8 cellular contexts compared by ENCODE assay signal in the genomic region with DNA sequence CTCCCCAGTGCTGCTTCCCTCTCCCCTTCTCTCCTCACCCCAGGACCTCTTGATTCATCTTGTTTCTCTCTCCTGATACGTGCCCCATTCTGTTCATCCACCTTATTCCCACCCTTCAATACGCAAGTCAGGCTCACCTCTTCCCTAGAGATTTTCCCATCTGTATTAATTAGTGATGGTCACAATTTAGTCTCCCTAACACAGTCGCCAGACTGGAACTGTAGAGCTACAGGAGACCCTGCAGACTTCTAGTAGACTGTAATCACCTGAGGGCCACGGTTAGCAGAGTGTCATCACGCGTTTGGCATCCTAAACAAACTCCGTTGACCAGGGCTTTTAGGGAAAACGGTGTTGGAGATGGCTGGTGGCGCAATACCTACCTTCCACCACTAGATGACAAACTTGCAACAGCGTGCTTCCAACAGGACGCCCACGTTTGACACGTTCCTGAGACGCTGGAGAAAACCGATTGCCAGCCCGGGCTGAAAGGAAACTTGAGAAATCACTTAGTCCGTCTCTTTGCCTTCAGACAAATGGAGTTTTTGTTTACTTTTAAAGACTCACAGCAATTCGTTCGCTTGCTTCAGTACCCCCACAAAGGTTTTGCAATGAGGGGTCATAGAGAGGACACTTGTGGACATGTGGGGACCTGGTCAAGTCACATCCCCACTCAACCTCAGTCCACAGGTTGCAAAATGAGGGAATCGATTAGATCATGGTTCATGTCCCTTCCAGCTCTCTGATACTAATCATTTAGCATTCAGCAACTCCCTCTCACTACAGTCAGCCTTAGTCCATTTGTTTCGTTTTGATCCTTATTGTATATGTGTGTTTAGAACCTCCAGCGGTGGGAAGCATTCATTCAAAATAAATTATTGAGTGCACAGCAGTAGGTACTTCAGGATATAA. TPM values are rescaled to one million over a fixed set of nuclear protein-coding genes. Genes with fewer than 3 reads are reported as not detected.
A peak's percentile ranks its signal among the peaks of the same experiment; 100 is the strongest.
DNase-seq lines count a peak whose midpoint lies in the region; ATAC-seq and TF ChIP-seq lines count a peak whose summit lies in the region.

No MANE protein-coding gene starts in this region.

- H3K4me3 ChIP-seq in WERI-Rb-1 (ENCODE audit: low read depth, low read length): peak overlapping the region; percentile 36
- H3K4me3 ChIP-seq in mammary epithelial cell (replicated peaks in 1 of 3; ENCODE audit: insufficient read depth in 1 of 3, low read depth in 2 of 3, low read length in 3 of 3): peak overlapping the region; percentile 2 to 19 (median 13)
- H3K4me3 ChIP-seq in spleen: peak overlapping the region in 2 of 8 donors; percentile 22 to 55

- H3K27ac ChIP-seq in WERI-Rb-1 (no peak overlapping the region), mammary epithelial cell (ENCODE audit: insufficient read depth, low read depth, low read length) (no peak overlapping the region), spleen (no peak overlapping the region)

- in situ Hi-C loops in mammary epithelial cell (cut with MboI; ENCODE audit: low sequenced_read_pairs in 2 of 2): loop anchor here (5.0 to 25.0 kb wide), 2 partner anchors 88 to 383 kb away; no protein-coding TSS in a partner anchor

- H3K9me3 ChIP-seq in WERI-Rb-1 (ENCODE audit: severe bottlenecking) (no peaks in the 10 kb centered on the region), mammary epithelial cell (replicated peaks; ENCODE audit: insufficient read depth, low read length) (no peaks in the 10 kb centered on the region), spleen (no peaks in the 10 kb centered on the region)

- intact Hi-C loops in mammary epithelial cell (cut with micrococcal nuclease): loop anchor here (1.0 to 5.0 kb wide), 4 partner anchors 23 to 388 kb away; a partner anchor contains a TSS
- intact Hi-C loops in spleen (cut with DNase I; ENCODE audit: low total_unique reads): loop anchor here (5.0 to 10.0 kb wide), 2 partner anchors 88 to 385 kb away; no protein-coding TSS in a partner anchor

- H3K79me2 ChIP-seq in mammary epithelial cell (ENCODE audit: insufficient read depth, low read length): no peaks in the 10 kb centered on the region

- CTCF ChIA-PET in mammary epithelial cell (lab: Charles Lee; ENCODE audit: low non-redundant PET): interaction anchor here (1.0 kb wide), 1 partner anchor 86 kb away, joined by 6 read pairs; no protein-coding TSS in a partner anchor

- peak overlapping the region; percentile 31 to 68 (median 51) for H3K4me3 Mint-ChIP-seq in immature natural killer cell

- H4K20me1 ChIP-seq in mammary epithelial cell (ENCODE audit: insufficient read depth, low read length): no peaks in the 10 kb centered on the region

- peak overlapping the region; percentile 81 for H2AFZ ChIP-seq in mammary epithelial cell (ENCODE audit: low read depth, low read length)

- peak in 1 of 3 donors; percentile 1 for TF ChIP-seq POLR2A in spleen (IDR thresholded peaks at IDR 0.05)

- dilution Hi-C loops in mammary epithelial cell (cut with HindIII; ENCODE audit: low sequenced_read_pairs): loop anchor here (10.0 kb wide), 1 partner anchor 85 kb away; no protein-coding TSS in a partner anchor

- H3K36me3 ChIP-seq in WERI-Rb-1 (no peaks in the 10 kb centered on the region), mammary epithelial cell (ENCODE audit: insufficient read depth, low read length) (no peaks in the 10 kb centered on the region), spleen (no peaks in the 10 kb centered on the region)

- peaks cover 7 to 10% of the 10 kb centered on the region in 2 donors for H3K4me1 Mint-ChIP-seq in immature natural killer cell

- peaks cover 0 to 7% (median 4%) of the 10 kb centered on the region in 3 donors for H3K27me3 Mint-ChIP-seq in immature natural killer cell (ENCODE audit: low read depth in 3 of 3)

- H3K4me2 ChIP-seq in mammary epithelial cell (ENCODE audit: insufficient read depth, low read depth, low read length): peak overlapping the region; percentile 66

- DNase-seq in DMS79 treated with DMSO at 0.1 percent for 48 hours (lab: John Stamatoyannopoulos, UW) (peak; percentile 91), NCI-H2227 treated with DMSO at 0.1 percent for 48 hours (lab: John Stamatoyannopoulos, UW) (peak; percentile 81), WERI-Rb-1 (peak; percentile 86), mammary epithelial cell (peak; percentile 89), immature natural killer cell (peak; percentile 51 to 63 (median 59)), spleen (peak; percentile 86)

- peak; percentile 68 for ATAC-seq in HG03039 (IDR thresholded peaks at IDR 0.05; ENCODE audit: unreplicated experiment)
- ATAC-seq in GM18861 (IDR thresholded peaks at IDR 0.05; ENCODE audit: unreplicated experiment): no peak

- no peak overlapping the region for H3K9ac ChIP-seq in mammary epithelial cell (ENCODE audit: insufficient read depth, low read length)

- H3K9me3 Mint-ChIP-seq in immature natural killer cell: no peaks in the 10 kb centered on the region

- TF ChIP-seq CTCF in WERI-Rb-1 (IDR thresholded peaks at IDR 0.05; ENCODE audit: low read depth, low read length) (peak; percentile 100), mammary epithelial cell (conservative IDR thresholded peaks at IDR 0.05 in 1 of 2, IDR thresholded peaks at IDR 0.05 in 1 of 2; ENCODE audit: extremely low read depth in 1 of 2, insufficient read depth in 1 of 2, low read depth in 1 of 2, low read length in 2 of 2) (peak; percentile 100), spleen (IDR thresholded peaks at IDR 0.05 in 8 of 11, conservative IDR thresholded peaks at IDR 0.05 in 3 of 11) (peak; percentile 74 to 98 (median 95))

- H3K27me3 ChIP-seq in WERI-Rb-1 (ENCODE audit: insufficient read depth, low read depth, severe bottlenecking): no peaks in the 10 kb centered on the region
- no peaks in the 10 kb centered on the region for H3K27me3 ChIP-seq in mammary epithelial cell (ENCODE audit: insufficient read depth, low read length)
- H3K27me3 ChIP-seq in spleen (replicated peaks in 1 of 7): no peaks in the 10 kb centered on the region

- 17% methylated on average over 18 of the region's 22 CpGs for WGBS in mammary epithelial cell (ENCODE audit: low coverage, missing lambda C conversion rate)
- WGBS in spleen, 5 donors: 12 to 16% (median 13%) methylated on average over 22 of the region's 22 CpGs

- no TSS peak for BruUV-seq in mammary epithelial cell (replicated peaks; lab: Mats Ljungman, UMichigan)

- H3K4me1 ChIP-seq in mammary epithelial cell (ENCODE audit: insufficient read depth, low read length) (peaks cover 21% of the 10 kb centered on the region), spleen (peaks cover 17 to 44% (median 34%) of the 10 kb centered on the region in 6 donors)

- peak overlapping the region in 1 of 6 donors; percentile 17 for H3K27ac Mint-ChIP-seq in immature natural killer cell

- H3K36me3 Mint-ChIP-seq in immature natural killer cell: no peaks in the 10 kb centered on the region

RNA-seq across cellular contexts. Expression of a gene that starts 20.6 kb away (rescaled TPM):
- total RNA-seq in mammary epithelial cell (not detected), spleen (1 to 10 TPM in 5 of 7 donors, under 1 TPM in 2; 0.55 to 8.3 (median 3.9) TPM)
- polyA plus RNA-seq in mammary epithelial cell (not detected), immature natural killer cell (under 1 TPM in 1 of 3 donors, not detected in 2; 0.39 TPM), spleen (1 to 10 TPM in 1 of 3 donors, under 1 TPM in 2; 0.39 to 1.6 (median 0.63) TPM)
- not detected for polyA minus RNA-seq in mammary epithelial cell

RNA-seq across cellular contexts. Expression of a gene that starts 23.8 kb away (rescaled TPM):
- total RNA-seq in mammary epithelial cell: 10 to 100 TPM in 1 of 2 donors, 1 to 10 TPM in 1; 1.3 to 28.7 TPM
- 0.20 TPM for polyA plus RNA-seq in mammary epithelial cell
- polyA minus RNA-seq in mammary epithelial cell: not detected
- polyA plus RNA-seq in immature natural killer cell: 10 to 100 TPM in 1 of 3 donors, 1 to 10 TPM in 1, not detected in 1; 1.1 to 11.0 TPM
- total RNA-seq in spleen: 10 to 100 TPM; 19.1 to 56.0 (median 32.6) TPM
- 1 to 10 TPM in 1 of 3 donors, under 1 TPM in 2; 0.30 to 1.1 (median 0.73) TPM for polyA plus RNA-seq in spleen

RNA-seq across cellular contexts. Expression of a gene that starts 40.7 kb away (rescaled TPM):
- total RNA-seq in mammary epithelial cell: 100 to 1,000 TPM in 1 of 2 donors, 10 to 100 TPM in 1; 80.7 to 128 TPM
- polyA plus RNA-seq in mammary epithelial cell: 84.5 TPM
- 155 TPM for polyA minus RNA-seq in mammary epithelial cell
- 10 to 100 TPM; 50.3 to 98.5 (median 71.1) TPM for polyA plus RNA-seq in immature natural killer cell
- total RNA-seq in spleen: 10 to 100 TPM; 57.6 to 94.5 (median 82.2) TPM
- 10 to 100 TPM; 14.0 to 21.3 (median 15.0) TPM for polyA plus RNA-seq in spleen
